16 cellular contexts compared by ENCODE assay signal in the genomic region with DNA sequence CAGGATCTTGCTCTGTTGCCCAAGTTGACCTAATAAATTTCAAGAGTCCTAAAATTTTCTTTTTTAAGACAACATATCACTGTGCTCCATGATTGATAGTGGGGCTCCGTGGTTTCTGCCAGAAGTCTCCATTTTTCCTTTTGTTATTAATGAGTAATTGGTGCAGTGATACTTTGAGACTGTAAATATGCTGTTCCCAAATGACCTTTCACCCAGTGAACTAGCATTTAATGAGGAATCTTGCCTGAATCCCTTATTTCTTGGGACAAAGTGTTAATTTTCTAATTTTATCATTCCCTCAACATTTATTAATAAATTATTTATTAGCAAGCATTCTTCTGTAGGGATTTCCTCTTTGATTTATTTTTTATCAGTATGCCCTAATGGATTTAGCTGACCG. TPM values are rescaled to one million over a fixed set of nuclear protein-coding genes. Genes with fewer than 3 reads are reported as not detected.
DNase-seq lines count a peak whose midpoint lies in the region; ATAC-seq, FAIRE-seq and TF ChIP-seq lines count a peak whose summit lies in the region.
"Had no signal": no experiment of that assay in that cellular context is flagged by ENCODE, and none has a peak within 500 bp of the region (broad histone marks: within the 10 kb centered on the region; RNA-seq: fewer than 3 reads in every experiment).

No MANE protein-coding gene starts in this region.

- intact Hi-C loops in activated naive CD4-positive, alpha-beta T cell treated with anti-CD3 and anti-CD28 coated beads for 36 hours (cut with micrococcal nuclease) = loop anchor here (5.0 kb wide), 2 partner anchors 112 to 1248 kb away; a partner anchor contains a TSS
- intact Hi-C loops in HepG2 (cut with micrococcal nuclease; ENCODE audit: unreplicated experiment) = no loop called here
- intact Hi-C loops in sigmoid colon (cut with DNase I) = loop anchor here (5.0 kb wide), 1 partner anchor 337 kb away; no protein-coding TSS in a partner anchor

- H3K27ac ChIP-seq in VCaP (peak overlapping the region; percentile 98), HepG2 (ENCODE audit: extremely low read length, insufficient read depth, low read length) (no peak overlapping the region), sigmoid colon (no peak overlapping the region)
- H3K27ac ChIP-seq: lower lobe of right lung had no signal

- no peak overlapping the region for H3K27ac Mint-ChIP-seq in activated naive CD4-positive, alpha-beta T cell treated with anti-CD3 and anti-CD28 coated beads, Interleukin-2, amount 10 ng/mL, durations not matched to agents 7 days and 5 days
- no peak overlapping the region for H3K27ac Mint-ChIP-seq in activated naive CD4-positive, alpha-beta T cell treated with anti-CD3 and anti-CD28 coated beads for 36 hours
- H3K27ac Mint-ChIP-seq in type B pancreatic cell = peak overlapping the region; percentile 22

- WGBS in HepG2 (ENCODE audit: low lambda C conversion rate) = 58% methylated on average over 2 of the region's 2 CpGs
- 81 to 84% methylated on average over 2 of the region's 2 CpGs for WGBS in sigmoid colon, 2 donors

- peak overlapping the region; percentile 33 for H3K4me3 Mint-ChIP-seq in activated naive CD4-positive, alpha-beta T cell treated with anti-CD3 and anti-CD28 coated beads, Interleukin-2, amount 10 ng/mL, durations not matched to agents 7 days and 5 days
- no peak overlapping the region for H3K4me3 Mint-ChIP-seq in activated naive CD4-positive, alpha-beta T cell treated with anti-CD3 and anti-CD28 coated beads for 36 hours
- H3K4me3 Mint-ChIP-seq in type B pancreatic cell = peak overlapping the region; percentile 91

- H3K4me1 ChIP-seq in HepG2 (ENCODE audit: insufficient read depth, low read length) (peaks cover 64% of the 10 kb centered on the region), sigmoid colon (peaks cover 0 to 49% (median 39%) of the 10 kb centered on the region in 4 donors)

- no peak for ATAC-seq in HepG2
- no peak for ATAC-seq in GM18868 (IDR thresholded peaks at IDR 0.05; ENCODE audit: unreplicated experiment)
- ATAC-seq: lower lobe of right lung had no signal

- peak overlapping the region; percentile 37; the same call in 1 of the 2 replicates for H3K9ac ChIP-seq in HepG2 (ENCODE audit: insufficient read depth, low read depth, low read length)

- H3K36me3 ChIP-seq in HepG2 (replicated peaks in 1 of 2; ENCODE audit: control insufficient read depth in 1 of 2, insufficient read depth in 2 of 2, low read length in 2 of 2) (peaks cover 4 to 20% of the 10 kb centered on the region in 2 experiments; a peak in 4 of 5 replicates), sigmoid colon (peaks cover 0 to 6% (median 3%) of the 10 kb centered on the region in 4 donors)

- no peaks in the 10 kb centered on the region for H3K9me3 ChIP-seq in HepG2 (ENCODE audit: low read length)
- H3K9me3 ChIP-seq in sigmoid colon = no peaks in the 10 kb centered on the region
- H3K9me3 ChIP-seq: lower lobe of right lung had no signal

- POLR2A ChIA-PET in HepG2 (lab: Yijun Ruan, JAX) = no interaction called here

- no peak for DNase-seq in activated naive CD4-positive, alpha-beta T cell treated with anti-CD3 and anti-CD28 coated beads, Interleukin-2, amount 10 ng/mL, durations not matched to agents 7 days and 5 days
- no peak for DNase-seq in activated naive CD4-positive, alpha-beta T cell treated with anti-CD3 and anti-CD28 coated beads for 36 hours
- DNase-seq in HepG2 (ENCODE audit: low spot score) = no peak
- DNase-seq in type B pancreatic cell (ENCODE audit: extremely low spot score, unreplicated experiment) = no peak
- DNase-seq in RCC 7860 (ENCODE audit: low spot score) = no peak
- no peak for DNase-seq in sigmoid colon
- DNase-seq: activated CD4-positive, CD25-positive, alpha-beta regulatory T cell; activated T-cell treated with anti-CD3 and anti-CD28 coated beads, Interleukin-2, amount 50 U/mL, for 48 hours; Karpas-422; lower lobe of right lung; NCI-H1694; NCI-H526; Right ventricle myocardium superior had no signal

- FAIRE-seq in HepG2 (lab: Jason Lieb, UNC) (no peak), RCC 7860 (lab: Jason Lieb, UNC) (no peak)
- FAIRE-seq: H54 had no signal

- in situ Hi-C loops in HepG2 (cut with HindIII; ENCODE audit: extremely low pct_ligation_motif_present, low pct_unique_long_range_greater_than_20kb) = no loop called here

- H3K27me3 ChIP-seq in HepG2 (ENCODE audit: control insufficient read depth in 1 of 2, insufficient read depth in 2 of 2, low read length in 2 of 2) (no peaks in the 10 kb centered on the region), sigmoid colon (no peaks in the 10 kb centered on the region)

- CTCF ChIA-PET in activated naive CD4-positive, alpha-beta T cell treated with anti-CD3 and anti-CD28 coated beads, Interleukin-2, amount 10 ng/mL, durations not matched to agents 7 days and 5 days (lab: Charles Lee) = no interaction called here
- CTCF ChIA-PET in activated naive CD4-positive, alpha-beta T cell treated with anti-CD3 and anti-CD28 coated beads for 36 hours (lab: Charles Lee) = no interaction called here
- CTCF ChIA-PET in HepG2 (lab: Yijun Ruan, JAX; ENCODE audit: low intra/inter-chr PET ratio, low total read pairs) = no interaction called here

- TF ChIP-seq CTCF in VCaP (conservative IDR thresholded peaks at IDR 0.05) = no peak
- no peak for TF ChIP-seq CTCF in HepG2 (CRISPR knock-in tag; IDR thresholded peaks at IDR 0.05)
- no peak for TF ChIP-seq CTCF in type B pancreatic cell (conservative IDR thresholded peaks at IDR 0.05)
- no peak for TF ChIP-seq CTCF in sigmoid colon (IDR thresholded peaks at IDR 0.05)

- no peaks in the 10 kb centered on the region for H3K27me3 Mint-ChIP-seq in activated naive CD4-positive, alpha-beta T cell treated with anti-CD3 and anti-CD28 coated beads, Interleukin-2, amount 10 ng/mL, durations not matched to agents 7 days and 5 days
- no peaks in the 10 kb centered on the region for H3K27me3 Mint-ChIP-seq in activated naive CD4-positive, alpha-beta T cell treated with anti-CD3 and anti-CD28 coated beads for 36 hours (ENCODE audit: low read depth)
- no peaks in the 10 kb centered on the region for H3K27me3 Mint-ChIP-seq in type B pancreatic cell

- peak overlapping the region; percentile 79 for H3K4me2 ChIP-seq in HepG2 (ENCODE audit: low read depth, low read length)

- H3K36me3 Mint-ChIP-seq in activated naive CD4-positive, alpha-beta T cell treated with anti-CD3 and anti-CD28 coated beads, Interleukin-2, amount 10 ng/mL, durations not matched to agents 7 days and 5 days = peaks cover 52% of the 10 kb centered on the region
- H3K36me3 Mint-ChIP-seq in activated naive CD4-positive, alpha-beta T cell treated with anti-CD3 and anti-CD28 coated beads for 36 hours (ENCODE audit: low read depth) = peaks cover 30% of the 10 kb centered on the region
- H3K36me3 Mint-ChIP-seq in type B pancreatic cell = peaks cover 15% of the 10 kb centered on the region

- TF ChIP-seq POLR2A in HepG2 (IDR thresholded peaks at IDR 0.05; ENCODE audit: insufficient read depth in 1 of 2, low read depth in 2 of 2, low read length in 2 of 2) = no peak
- TF ChIP-seq POLR2A in sigmoid colon (IDR thresholded peaks at IDR 0.05) = no peak

- no peak for TF ChIP-seq RAD21 in HepG2 (CRISPR knock-in tag; IDR thresholded peaks at IDR 0.05)

- peaks cover 70% of the 10 kb centered on the region for H3K4me1 Mint-ChIP-seq in activated naive CD4-positive, alpha-beta T cell treated with anti-CD3 and anti-CD28 coated beads, Interleukin-2, amount 10 ng/mL, durations not matched to agents 7 days and 5 days
- peaks cover 51% of the 10 kb centered on the region for H3K4me1 Mint-ChIP-seq in activated naive CD4-positive, alpha-beta T cell treated with anti-CD3 and anti-CD28 coated beads for 36 hours (ENCODE audit: low read depth)
- H3K4me1 Mint-ChIP-seq in type B pancreatic cell (ENCODE audit: unreplicated experiment) = peaks cover 38% of the 10 kb centered on the region

- no peak for TF ChIP-seq EP300 in HepG2 (IDR thresholded peaks at IDR 0.05; ENCODE audit: low read depth in 2 of 2, low read length in 2 of 2)
- no peak for TF ChIP-seq EP300 in HepG2 (CRISPR knock-in tag; IDR thresholded peaks at IDR 0.05; ENCODE audit: borderline replicate concordance)
- TF ChIP-seq EP300 in sigmoid colon (IDR thresholded peaks at IDR 0.05) = no peak

- H4K20me1 ChIP-seq in HepG2 (ENCODE audit: insufficient read depth, low read length) = peaks cover 9% of the 10 kb centered on the region

- H3K79me2 ChIP-seq in HepG2 (ENCODE audit: insufficient read depth, low read length) = peaks cover 55% of the 10 kb centered on the region

- H2AFZ ChIP-seq in HepG2 (ENCODE audit: low read length) = no peak overlapping the region

- no TSS peak for BruUV-seq in HepG2 (replicated peaks; lab: Mats Ljungman, UMichigan)

- peaks cover 13% of the 10 kb centered on the region for H3K9me3 Mint-ChIP-seq in activated naive CD4-positive, alpha-beta T cell treated with anti-CD3 and anti-CD28 coated beads, Interleukin-2, amount 10 ng/mL, durations not matched to agents 7 days and 5 days
- H3K9me3 Mint-ChIP-seq in activated naive CD4-positive, alpha-beta T cell treated with anti-CD3 and anti-CD28 coated beads for 36 hours = peaks cover 2% of the 10 kb centered on the region
- no peaks in the 10 kb centered on the region for H3K9me3 Mint-ChIP-seq in type B pancreatic cell

- H3K4me3 ChIP-seq in HepG2 (replicated peaks in 1 of 3; ENCODE audit: insufficient read depth in 1 of 3, low read depth in 2 of 3, low read length in 3 of 3) (peak overlapping the region in 2 of 3 experiments; percentile 49 to 93; a peak in 2 of 6 replicates), sigmoid colon (no peak overlapping the region)
- H3K4me3 ChIP-seq: lower lobe of right lung had no signal

RNA-seq across cellular contexts. Expression of a gene that starts 2.3 kb away (rescaled TPM):
- total RNA-seq in activated naive CD4-positive, alpha-beta T cell treated with anti-CD3 and anti-CD28 coated beads for 36 hours = 10 to 100 TPM; 52.0 to 58.7 TPM
- 40.4 and 96.0 TPM in 2 replicates for total RNA-seq in HepG2 (2016; rRNA removed; fragmentation: Illumina TruSeq; extraction: Trizol)
- 11.3 and 13.3 TPM in 2 replicates for total RNA-seq in HepG2 (2016; cell fraction: cytosol; rRNA removed; fragmentation: Illumina TruSeq; extraction: Trizol; ENCODE audit: low read depth)
- total RNA-seq in HepG2 (2016; cell fraction: insoluble cytoplasmic fraction; rRNA removed; fragmentation: Illumina TruSeq; extraction: Trizol) = 38.3 and 98.7 TPM in 2 replicates
- 26.9 and 29.4 TPM in 2 replicates for total RNA-seq in HepG2 (2016; cell fraction: membrane; rRNA removed; fragmentation: Illumina TruSeq; extraction: Trizol)
- 77.9 and 89.2 TPM in 2 replicates for total RNA-seq in HepG2 (2016; cell fraction: nucleus; rRNA removed; fragmentation: Illumina TruSeq; extraction: Trizol)
- 143 and 241 TPM in 2 replicates for polyA plus RNA-seq in HepG2 (2011; rRNA removed)
- polyA plus RNA-seq in HepG2 (2011; cell fraction: cytosol; rRNA removed) = 92.8 and 116 TPM in 2 replicates
- polyA plus RNA-seq in HepG2 (2011; cell fraction: nucleus; rRNA removed) = 82.1 and 131 TPM in 2 replicates
- 315 and 354 TPM in 2 replicates for polyA plus RNA-seq in HepG2 (2012)
- 16.5 and 16.7 TPM in 2 replicates for polyA plus RNA-seq in HepG2 (2016; cell fraction: cytosol; fragmentation: Illumina TruSeq; extraction: Trizol; ENCODE audit: low read depth)
- polyA plus RNA-seq in HepG2 (2016; cell fraction: insoluble cytoplasmic fraction; fragmentation: Illumina TruSeq; extraction: Trizol; ENCODE audit: low read depth) = 50.6 and 73.9 TPM in 2 replicates
- polyA plus RNA-seq in HepG2 (2016; cell fraction: membrane; fragmentation: Illumina TruSeq; extraction: Trizol; ENCODE audit: low read depth) = 26.0 and 32.3 TPM in 2 replicates
- 165 and 172 TPM in 2 replicates for polyA plus RNA-seq in HepG2 (2016; cell fraction: nucleus; fragmentation: Illumina TruSeq; extraction: Trizol; ENCODE audit: insufficient read depth, low read depth)
- polyA minus RNA-seq in HepG2 (2011; rRNA and poly(A)+ RNA removed; ENCODE audit: low replicate concordance) = 160 and 313 TPM in 2 replicates
- polyA minus RNA-seq in HepG2 (2011; cell fraction: cytosol; rRNA and poly(A)+ RNA removed) = 161 and 251 TPM in 2 replicates
- 34.2 and 48.4 TPM in 2 replicates for polyA minus RNA-seq in HepG2 (2011; cell fraction: nucleus; rRNA and poly(A)+ RNA removed)
- total RNA-seq in type B pancreatic cell (ENCODE audit: low replicate concordance) = 97.0 and 99.1 TPM in 2 replicates
- 1 to 10 TPM; 4.1 to 7.5 (median 5.3) TPM for total RNA-seq in sigmoid colon
- 10 to 100 TPM in 1 of 3 donors, 1 to 10 TPM in 2; 2.4 to 54.2 (median 8.8) TPM for polyA plus RNA-seq in sigmoid colon

RNA-seq across cellular contexts. Expression of a gene that starts 2.5 kb away (rescaled TPM):
- 10 to 100 TPM; 76.6 to 78.9 TPM for total RNA-seq in activated naive CD4-positive, alpha-beta T cell treated with anti-CD3 and anti-CD28 coated beads for 36 hours
- total RNA-seq in HepG2 (2016; rRNA removed; fragmentation: Illumina TruSeq; extraction: Trizol) (27.1 and 35.7 TPM in 2 replicates), type B pancreatic cell (ENCODE audit: low replicate concordance) (66.6 and 96.7 TPM in 2 replicates), sigmoid colon (10 to 100 TPM; 24.6 to 72.0 (median 38.3) TPM)
- 8.5 and 12.4 TPM in 2 replicates for total RNA-seq in HepG2 (2016; cell fraction: cytosol; rRNA removed; fragmentation: Illumina TruSeq; extraction: Trizol; ENCODE audit: low read depth)
- 24.1 and 36.5 TPM in 2 replicates for total RNA-seq in HepG2 (2016; cell fraction: insoluble cytoplasmic fraction; rRNA removed; fragmentation: Illumina TruSeq; extraction: Trizol)
- 13.6 and 14.7 TPM in 2 replicates for total RNA-seq in HepG2 (2016; cell fraction: membrane; rRNA removed; fragmentation: Illumina TruSeq; extraction: Trizol)
- total RNA-seq in HepG2 (2016; cell fraction: nucleus; rRNA removed; fragmentation: Illumina TruSeq; extraction: Trizol) = 51.5 and 52.3 TPM in 2 replicates
- polyA plus RNA-seq in HepG2 (2011; rRNA removed) (51.5 and 63.4 TPM in 2 replicates), sigmoid colon (100 to 1,000 TPM in 1 of 3 donors, 10 to 100 TPM in 2; 31.8 to 136 (median 42.5) TPM)
- polyA plus RNA-seq in HepG2 (2011; cell fraction: cytosol; rRNA removed) = 35.3 and 38.4 TPM in 2 replicates
- polyA plus RNA-seq in HepG2 (2011; cell fraction: nucleus; rRNA removed) = 278 and 289 TPM in 2 replicates
- polyA plus RNA-seq in HepG2 (2012) = 36.9 and 39.9 TPM in 2 replicates
- 8.2 and 8.4 TPM in 2 replicates for polyA plus RNA-seq in HepG2 (2016; cell fraction: cytosol; fragmentation: Illumina TruSeq; extraction: Trizol; ENCODE audit: low read depth)
- 21.4 and 22.2 TPM in 2 replicates for polyA plus RNA-seq in HepG2 (2016; cell fraction: insoluble cytoplasmic fraction; fragmentation: Illumina TruSeq; extraction: Trizol; ENCODE audit: low read depth)
- 8.4 and 8.9 TPM in 2 replicates for polyA plus RNA-seq in HepG2 (2016; cell fraction: membrane; fragmentation: Illumina TruSeq; extraction: Trizol; ENCODE audit: low read depth)
- 95.9 and 99.0 TPM in 2 replicates for polyA plus RNA-seq in HepG2 (2016; cell fraction: nucleus; fragmentation: Illumina TruSeq; extraction: Trizol; ENCODE audit: insufficient read depth, low read depth)
- 80.9 and 97.1 TPM in 2 replicates for polyA minus RNA-seq in HepG2 (2011; rRNA and poly(A)+ RNA removed; ENCODE audit: low replicate concordance)
- 17.1 and 19.6 TPM in 2 replicates for polyA minus RNA-seq in HepG2 (2011; cell fraction: cytosol; rRNA and poly(A)+ RNA removed)
- 117 and 142 TPM in 2 replicates for polyA minus RNA-seq in HepG2 (2011; cell fraction: nucleus; rRNA and poly(A)+ RNA removed)

Comparison
In these comparisons a context has a peak if more than half of its experiments do, and no peak if none do; other contexts are left out.
1. H3K4me3 ChIP-seq: peak in HepG2 (2 of 3); none in sigmoid colon (0 of 4).